8 cellular contexts compared by ENCODE assay signal in genomic region chr7:142855401-142855743, GRCh38. TPM values are rescaled to one million over a fixed set of nuclear protein-coding genes. Genes with fewer than 3 reads are reported as not detected.
A peak's percentile ranks its signal among the peaks of the same experiment; 100 is the strongest.
DNase-seq lines count a peak whose midpoint lies in the region; ATAC-seq lines count a peak whose summit lies in the region.

No MANE protein-coding gene starts in this region.

- CTCF ChIA-PET in activated CD4-positive, alpha-beta memory T cell treated with anti-CD3 and anti-CD28 coated beads for 36 hours (lab: Charles Lee), result interaction anchor here (1.1 to 2.9 kb wide), 6 partner anchors 11 to 320 kb away, joined by 4 to 18 read pairs (median 6); no protein-coding TSS in a partner anchor

- no peaks in the 10 kb centered on the region for H3K27me3 Mint-ChIP-seq in activated T-cell treated with anti-CD3 and anti-CD28 coated beads, Interleukin-2, amount 50 U/mL, for 24 hours
- peaks cover 2% of the 10 kb centered on the region for H3K27me3 Mint-ChIP-seq in activated CD4-positive, alpha-beta memory T cell treated with anti-CD3 and anti-CD28 coated beads for 36 hours
- peaks cover 0 to 5% (median 0%) of the 10 kb centered on the region in 3 donors for H3K27me3 Mint-ChIP-seq in immature natural killer cell (ENCODE audit: low read depth in 3 of 3)

- no peak for ATAC-seq in HG02759 (IDR thresholded peaks at IDR 0.05; ENCODE audit: unreplicated experiment)

- no peaks in the 10 kb centered on the region for H3K36me3 ChIP-seq in subcutaneous abdominal adipose tissue (ENCODE audit: control insufficient read depth in 5 of 5, insufficient read depth in 5 of 5, low read length in 5 of 5)

- H3K27me3 ChIP-seq in subcutaneous abdominal adipose tissue (ENCODE audit: control insufficient read depth in 5 of 5, insufficient read depth in 4 of 5, low read length in 5 of 5), result peaks cover 0 to 4% (median 0%) of the 10 kb centered on the region in 5 donors

- H3K9me3 Mint-ChIP-seq in activated T-cell treated with anti-CD3 and anti-CD28 coated beads, Interleukin-2, amount 50 U/mL, for 24 hours, result no peaks in the 10 kb centered on the region
- H3K9me3 Mint-ChIP-seq in activated CD4-positive, alpha-beta memory T cell treated with anti-CD3 and anti-CD28 coated beads for 36 hours, result no peaks in the 10 kb centered on the region
- H3K9me3 Mint-ChIP-seq in immature natural killer cell, result no peaks in the 10 kb centered on the region

- intact Hi-C loops in activated CD4-positive, alpha-beta memory T cell treated with anti-CD3 and anti-CD28 coated beads for 36 hours (cut with micrococcal nuclease), result loop anchor here (5.0 kb wide), 1 partner anchor 533 kb away; no protein-coding TSS in a partner anchor

- peaks cover 5% of the 10 kb centered on the region for H3K36me3 Mint-ChIP-seq in activated T-cell treated with anti-CD3 and anti-CD28 coated beads, Interleukin-2, amount 50 U/mL, for 24 hours (ENCODE audit: low read depth)
- no peaks in the 10 kb centered on the region for H3K36me3 Mint-ChIP-seq in activated CD4-positive, alpha-beta memory T cell treated with anti-CD3 and anti-CD28 coated beads for 36 hours
- no peaks in the 10 kb centered on the region for H3K36me3 Mint-ChIP-seq in immature natural killer cell

- H3K4me1 Mint-ChIP-seq in activated T-cell treated with anti-CD3 and anti-CD28 coated beads, Interleukin-2, amount 50 U/mL, for 24 hours (ENCODE audit: low read depth), result peaks cover 23% of the 10 kb centered on the region
- peaks cover 16% of the 10 kb centered on the region for H3K4me1 Mint-ChIP-seq in activated CD4-positive, alpha-beta memory T cell treated with anti-CD3 and anti-CD28 coated beads for 36 hours (ENCODE audit: low read depth)
- H3K4me1 Mint-ChIP-seq in immature natural killer cell, result peaks cover 8 to 11% of the 10 kb centered on the region in 2 donors

- DNase-seq in activated T-cell treated with anti-CD3 and anti-CD28 coated beads, Interleukin-2, amount 50 U/mL, for 24 hours, result no peak
- DNase-seq in activated T-cell treated with anti-CD3 and anti-CD28 coated beads, Interleukin-2, amount 50 U/mL, for 48 hours, result no peak
- no peak for DNase-seq in activated CD4-positive, alpha-beta memory T cell treated with anti-CD3 and anti-CD28 coated beads for 36 hours
- DNase-seq in immature natural killer cell, result no peak
- no peak for DNase-seq in NCI-H524 treated with DMSO at 0.1 percent for 48 hours (lab: John Stamatoyannopoulos, UW)
- DNase-seq in iPS-NIHi7 (ENCODE audit: extremely low spot score), result no peak

- H3K27ac Mint-ChIP-seq in activated T-cell treated with anti-CD3 and anti-CD28 coated beads, Interleukin-2, amount 50 U/mL, for 24 hours, result no peak overlapping the region
- H3K27ac Mint-ChIP-seq in activated CD4-positive, alpha-beta memory T cell treated with anti-CD3 and anti-CD28 coated beads for 36 hours, result no peak overlapping the region
- H3K27ac Mint-ChIP-seq in immature natural killer cell, result no peak overlapping the region

- H3K4me3 Mint-ChIP-seq in activated T-cell treated with anti-CD3 and anti-CD28 coated beads, Interleukin-2, amount 50 U/mL, for 24 hours, result peak overlapping the region; percentile 73
- H3K4me3 Mint-ChIP-seq in activated CD4-positive, alpha-beta memory T cell treated with anti-CD3 and anti-CD28 coated beads for 36 hours, result peak overlapping the region; percentile 66
- peak overlapping the region; percentile 67 to 82 (median 79) for H3K4me3 Mint-ChIP-seq in immature natural killer cell

- H3K9ac ChIP-seq in subcutaneous abdominal adipose tissue (ENCODE audit: low read length in 5 of 5), result peak overlapping the region in 4 of 5 donors; percentile 36 to 70 (median 46)

- H3K27ac ChIP-seq in subcutaneous abdominal adipose tissue (ENCODE audit: low read depth, low read length), result no peak overlapping the region

- peak overlapping the region; percentile 45 to 82 (median 76) for H3K4me3 ChIP-seq in subcutaneous abdominal adipose tissue (ENCODE audit: low read depth in 1 of 5, low read length in 5 of 5)

- POLR2A ChIA-PET in activated CD4-positive, alpha-beta memory T cell treated with anti-CD3 and anti-CD28 coated beads for 36 hours (lab: Charles Lee), result no interaction called here

- H3K4me1 ChIP-seq in subcutaneous abdominal adipose tissue (ENCODE audit: control insufficient read depth in 5 of 5, insufficient read depth in 5 of 5, low read length in 5 of 5), result peaks cover 3 to 30% (median 24%) of the 10 kb centered on the region in 5 donors

- no peaks in the 10 kb centered on the region for H3K9me3 ChIP-seq in subcutaneous abdominal adipose tissue (ENCODE audit: control insufficient read depth in 5 of 5, low read length in 5 of 5)

RNA-seq across cellular contexts. Expression of gene EPHB6, which starts 0.5 kb away (rescaled TPM):
- total RNA-seq in activated CD4-positive, alpha-beta memory T cell treated with anti-CD3 and anti-CD28 coated beads for 36 hours, result 10 to 100 TPM in 1 of 2 experiments, 1 to 10 TPM in 1; 9.5 to 11.0 TPM
- 1 to 10 TPM; 2.4 to 3.8 (median 2.6) TPM for polyA plus RNA-seq in immature natural killer cell

RNA-seq across cellular contexts. Expression of gene TRPV6, which starts 30.2 kb away (rescaled TPM):
- not detected for total RNA-seq in activated CD4-positive, alpha-beta memory T cell treated with anti-CD3 and anti-CD28 coated beads for 36 hours
- not detected for polyA plus RNA-seq in immature natural killer cell
